Comparison of ENCODE assay signal across 13 cellular contexts in the genomic region with DNA sequence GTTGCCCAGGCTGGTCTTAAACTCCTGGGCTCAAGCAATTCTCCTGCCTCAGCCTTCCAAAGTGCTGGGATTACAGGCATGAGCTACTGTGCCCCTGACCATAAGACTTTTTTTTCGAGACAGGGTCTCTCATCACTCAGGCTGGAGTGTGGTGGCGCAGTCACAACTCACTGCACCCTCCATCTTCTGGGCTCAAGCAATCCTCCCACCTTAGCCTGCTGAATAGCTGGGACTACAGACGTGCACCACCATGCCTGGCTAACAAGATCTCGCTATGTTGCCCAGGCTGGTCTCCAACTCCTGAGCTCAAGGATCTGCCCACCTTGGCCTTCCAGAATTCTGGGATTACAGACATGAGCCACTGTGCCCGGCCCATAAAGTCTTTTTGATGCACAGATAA. TPM values are rescaled to one million over a fixed set of nuclear protein-coding genes. Genes with fewer than 3 reads are reported as not detected.
DNase-seq lines count a peak whose midpoint lies in the region; ATAC-seq and TF ChIP-seq lines count a peak whose summit lies in the region.
"Had no signal": no experiment of that assay in that cellular context is flagged by ENCODE, and none has a peak within 500 bp of the region (broad histone marks: within the 10 kb centered on the region; RNA-seq: fewer than 3 reads in every experiment).

No MANE protein-coding gene starts in this region.

- intact Hi-C loops in activated CD4-positive, alpha-beta T cell treated with anti-CD3 and anti-CD28 coated beads for 36 hours (cut with DNase I, micrococcal nuclease), result loop anchor here in 1 of 2 experiments (2.0 kb wide), 1 partner anchor 41 kb away; a partner anchor contains a TSS

- H3K27ac Mint-ChIP-seq in activated CD4-positive, alpha-beta T cell treated with anti-CD3 and anti-CD28 coated beads for 36 hours, result peak overlapping the region; percentile 42
- H3K27ac Mint-ChIP-seq in HFFc6 (peak overlapping the region; percentile 96; the same call in 1 of the 2 replicates), chondrocyte (ENCODE audit: unreplicated experiment) (peak overlapping the region; percentile 95), neural crest cell (ENCODE audit: unreplicated experiment) (no peak overlapping the region)

- H3K4me3 Mint-ChIP-seq in activated CD4-positive, alpha-beta T cell treated with anti-CD3 and anti-CD28 coated beads for 36 hours, result no peak overlapping the region
- H3K4me3 Mint-ChIP-seq in HFFc6 (peak overlapping the region; percentile 95), chondrocyte (ENCODE audit: unreplicated experiment) (no peak overlapping the region), neural crest cell (peak overlapping the region; percentile 97)

- POLR2A ChIA-PET in activated CD4-positive, alpha-beta T cell treated with anti-CD3 and anti-CD28 coated beads for 36 hours (lab: Charles Lee), result interaction anchor here (0.6 to 0.7 kb wide), 3 partner anchors 40 to 159 kb away, joined by 3 to 5 read pairs (median 3); no protein-coding TSS in a partner anchor

- DNase-seq in activated CD4-positive, alpha-beta T cell treated with anti-CD3 and anti-CD28 coated beads for 36 hours, result no peak
- no peak for DNase-seq in activated CD4-positive, alpha-beta T cell treated with anti-CD3 and anti-CD28 coated beads, Interleukin-2, amount 50 U/mL, for 48 hours
- DNase-seq in HFFc6 (no peak), chondrocyte (ENCODE audit: low spot score) (no peak), neural crest cell (ENCODE audit: low read depth, low spot score) (no peak), NCI-H2081 treated with DMSO at 0.1 percent for 48 hours (lab: John Stamatoyannopoulos, UW) (no peak)
- DNase-seq: activated CD4-positive, alpha-beta T cell treated with anti-CD3 and anti-CD28 coated beads for 1 hour; activated naive CD4-positive, alpha-beta T cell; MM.1S; pancreas; spleen had no signal

- peaks cover 57% of the 10 kb centered on the region for H3K4me1 Mint-ChIP-seq in activated CD4-positive, alpha-beta T cell treated with anti-CD3 and anti-CD28 coated beads for 36 hours
- H3K4me1 Mint-ChIP-seq in HFFc6 (ENCODE audit: low read depth) (peaks cover 31% of the 10 kb centered on the region), chondrocyte (ENCODE audit: low read depth) (peaks cover 26% of the 10 kb centered on the region), neural crest cell (peaks cover 30% of the 10 kb centered on the region)

- no peak for TF ChIP-seq CTCF in HFFc6 (IDR thresholded peaks at IDR 0.05)
- TF ChIP-seq CTCF in chondrocyte (IDR thresholded peaks at IDR 0.05), result no peak
- TF ChIP-seq CTCF in neural crest cell (conservative IDR thresholded peaks at IDR 0.05), result no peak

- H3K27me3 Mint-ChIP-seq in activated CD4-positive, alpha-beta T cell treated with anti-CD3 and anti-CD28 coated beads for 36 hours, result no peaks in the 10 kb centered on the region
- peaks cover 4% of the 10 kb centered on the region for H3K27me3 Mint-ChIP-seq in HFFc6 (ENCODE audit: insufficient read depth)
- H3K27me3 Mint-ChIP-seq in chondrocyte (ENCODE audit: low read depth), result no peaks in the 10 kb centered on the region
- no peaks in the 10 kb centered on the region for H3K27me3 Mint-ChIP-seq in neural crest cell (ENCODE audit: low read depth)

- ATAC-seq in activated CD4-positive, alpha-beta T cell treated with anti-CD3 and anti-CD28 coated beads for 36 hours, result no peak
- ATAC-seq in HG02852 (IDR thresholded peaks at IDR 0.05; ENCODE audit: unreplicated experiment) (no peak), GM19324 (IDR thresholded peaks at IDR 0.05; ENCODE audit: low FRiP score, unreplicated experiment) (no peak)

- peaks cover 38% of the 10 kb centered on the region for H3K36me3 Mint-ChIP-seq in activated CD4-positive, alpha-beta T cell treated with anti-CD3 and anti-CD28 coated beads for 36 hours (ENCODE audit: low read depth)
- peaks cover 11% of the 10 kb centered on the region for H3K36me3 Mint-ChIP-seq in HFFc6 (ENCODE audit: low read depth)
- H3K36me3 Mint-ChIP-seq in chondrocyte (ENCODE audit: low read depth), result peaks cover 18% of the 10 kb centered on the region
- H3K36me3 Mint-ChIP-seq in neural crest cell (ENCODE audit: low read depth), result peaks cover 3% of the 10 kb centered on the region

- H3K9me3 Mint-ChIP-seq in activated CD4-positive, alpha-beta T cell treated with anti-CD3 and anti-CD28 coated beads for 36 hours (ENCODE audit: low read depth), result no peaks in the 10 kb centered on the region
- no peaks in the 10 kb centered on the region for H3K9me3 Mint-ChIP-seq in HFFc6
- no peaks in the 10 kb centered on the region for H3K9me3 Mint-ChIP-seq in chondrocyte (ENCODE audit: low read depth)
- H3K9me3 Mint-ChIP-seq in neural crest cell, result no peaks in the 10 kb centered on the region

- CTCF ChIA-PET in activated CD4-positive, alpha-beta T cell treated with anti-CD3 and anti-CD28 coated beads for 36 hours (lab: Charles Lee), result interaction anchor here (0.7 to 3.2 kb wide), 5 partner anchors 9 to 53 kb away, joined by 3 to 34 read pairs (median 4); a partner anchor contains a TSS

RNA-seq across cellular contexts. Expression of a gene that starts 1.9 kb away (rescaled TPM):
- 1 to 10 TPM; 1.3 to 1.5 TPM for total RNA-seq in activated CD4-positive, alpha-beta T cell treated with anti-CD3 and anti-CD28 coated beads for 36 hours
- 1 to 10 TPM; 3.0 to 6.6 (median 4.6) TPM for total RNA-seq in HFFc6 (2021; fragmentation: NEBNext Ultra II Directional; extraction: Animal tissue kit (Norgen Biotek cat#: 25700))
- total RNA-seq in chondrocyte (2.8 to 5.9 TPM (median 3.1 TPM) in 3 replicates), neural crest cell (6.3 and 8.0 TPM in 2 replicates)

RNA-seq across cellular contexts. Expression of a gene that starts 10.0 kb away (rescaled TPM):
- total RNA-seq in activated CD4-positive, alpha-beta T cell treated with anti-CD3 and anti-CD28 coated beads for 36 hours, result 100 to 1,000 TPM in 1 of 2 experiments, 10 to 100 TPM in 1; 95.4 to 101 TPM
- total RNA-seq in HFFc6 (2021; fragmentation: NEBNext Ultra II Directional; extraction: Animal tissue kit (Norgen Biotek cat#: 25700)), result 10 to 100 TPM; 63.2 to 75.1 (median 68.3) TPM
- total RNA-seq in chondrocyte, result 60.1 to 76.7 TPM (median 76.6 TPM) in 3 replicates
- 111 and 115 TPM in 2 replicates for total RNA-seq in neural crest cell

RNA-seq across cellular contexts. Expression of a gene that starts 10.7 kb away (rescaled TPM):
- 1 to 10 TPM; 3.3 to 4.4 TPM for total RNA-seq in activated CD4-positive, alpha-beta T cell treated with anti-CD3 and anti-CD28 coated beads for 36 hours
- 10 to 100 TPM in 4 of 6 experiments, 1 to 10 TPM in 2; 9.3 to 11.7 (median 10.8) TPM for total RNA-seq in HFFc6 (2021; fragmentation: NEBNext Ultra II Directional; extraction: Animal tissue kit (Norgen Biotek cat#: 25700))
- 42.8 to 49.9 TPM (median 42.8 TPM) in 3 replicates for total RNA-seq in chondrocyte
- total RNA-seq in neural crest cell, result 63.9 and 66.1 TPM in 2 replicates

RNA-seq across cellular contexts. Expression of a gene that starts 13.1 kb away (rescaled TPM):
- total RNA-seq in activated CD4-positive, alpha-beta T cell treated with anti-CD3 and anti-CD28 coated beads for 36 hours, result 1 to 10 TPM in 1 of 2 experiments, under 1 TPM in 1; 0.98 to 1.6 TPM
- total RNA-seq in HFFc6 (2021; fragmentation: NEBNext Ultra II Directional; extraction: Animal tissue kit (Norgen Biotek cat#: 25700)), result under 1 TPM in 5 of 6 experiments, not detected in 1; 0.06 to 0.31 (median 0.12) TPM
- total RNA-seq in chondrocyte (0.36 to 0.63 TPM (median 0.62 TPM) in 3 replicates), neural crest cell (0.79 and 1.1 TPM in 2 replicates)

RNA-seq across cellular contexts. Expression of a gene that starts 21.1 kb away (rescaled TPM):
- 10 to 100 TPM; 16.6 to 19.2 TPM for total RNA-seq in activated CD4-positive, alpha-beta T cell treated with anti-CD3 and anti-CD28 coated beads for 36 hours
- 10 to 100 TPM; 10.6 to 12.2 (median 11.5) TPM for total RNA-seq in HFFc6 (2021; fragmentation: NEBNext Ultra II Directional; extraction: Animal tissue kit (Norgen Biotek cat#: 25700))
- total RNA-seq in chondrocyte (7.8 to 11.7 TPM (median 8.2 TPM) in 3 replicates), neural crest cell (6.1 and 7.8 TPM in 2 replicates)

Comparison
In these comparisons a context has a peak if more than half of its experiments do, and no peak if none do; other contexts are left out.
1. H3K4me3 Mint-ChIP-seq: peak in HFFc6 (single experiment) and neural crest cell (single experiment); none in activated CD4-positive, alpha-beta T cell treated with anti-CD3 and anti-CD28 coated beads for 36 hours (single experiment) and chondrocyte (single experiment).